In the genomic region with DNA sequence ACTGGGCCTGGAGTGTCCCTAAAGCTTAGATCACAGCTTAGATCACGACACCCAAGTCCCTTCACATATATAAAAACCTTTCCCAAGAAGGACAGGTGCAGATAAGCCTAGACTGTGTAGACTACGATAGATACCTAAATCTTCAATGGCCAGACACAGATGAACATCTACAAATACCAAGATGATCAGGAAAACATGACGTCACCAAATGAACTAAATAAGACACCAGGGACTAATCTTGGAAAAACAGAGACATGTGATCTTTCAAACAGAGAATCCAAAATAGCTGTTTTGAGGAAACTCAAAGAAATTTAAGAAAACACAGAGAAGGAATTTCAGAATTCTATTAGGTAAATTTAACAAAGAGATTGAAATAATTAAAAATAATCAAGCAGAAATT, we compare ENCODE assay signal across 7 cellular contexts.
"Had no signal": no experiment of that assay in that cellular context is flagged by ENCODE, and none has a peak within 500 bp of the region (broad histone marks: within the 10 kb centered on the region; RNA-seq: fewer than 3 reads in every experiment).

No MANE protein-coding gene starts in this region.

- DNase-seq: IMR-90, Karpas-422, KBM-7, KG1 had no signal

- H3K27ac ChIP-seq: HL-60, KMS-11 had no signal

- H3K4me2 ChIP-seq: KMS-11 had no signal

- FAIRE-seq: HTR-8/SVneo had no signal

- H3K9ac ChIP-seq: KMS-11 had no signal
